In genomic region chr20:41064377-41064776, GRCh38 we compare ENCODE assay signal across 18 cellular contexts. TPM values are rescaled to one million over a fixed set of nuclear protein-coding genes. Genes with fewer than 3 reads are reported as not detected.
DNase-seq lines count a peak whose midpoint lies in the region; ATAC-seq, FAIRE-seq and TF ChIP-seq lines count a peak whose summit lies in the region.
"Had no signal": no experiment of that assay in that cellular context is flagged by ENCODE, and none has a peak within 500 bp of the region (broad histone marks: within the 10 kb centered on the region; RNA-seq: fewer than 3 reads in every experiment).

No MANE protein-coding gene starts in this region.

- peak; percentile 78 for FAIRE-seq in GM12891 (lab: Jason Lieb, UNC)

- peaks cover 60% of the 10 kb centered on the region for H4K20me1 ChIP-seq in Karpas-422 (ENCODE audit: insufficient read depth, low read depth, low read length)

- peaks cover 99% of the 10 kb centered on the region for H3K79me2 ChIP-seq in Karpas-422 (ENCODE audit: low read length)

- H3K36me3 ChIP-seq in Karpas-422 (ENCODE audit: insufficient read depth, low read length), result peaks cover 72% of the 10 kb centered on the region
- peaks cover 19% of the 10 kb centered on the region for H3K36me3 ChIP-seq in suprapubic skin
- H3K36me3 ChIP-seq: breast epithelium had no signal

- WGBS in suprapubic skin, result 92% methylated on average over 1 of the region's 1 CpG

- TF ChIP-seq EP300 in suprapubic skin (IDR thresholded peaks at IDR 0.05), result no peak

- H3K9me3 ChIP-seq in Karpas-422 (ENCODE audit: low read length) (no peaks in the 10 kb centered on the region), suprapubic skin (no peaks in the 10 kb centered on the region)
- H3K9me3 ChIP-seq: BLaER1, breast epithelium, neutrophil, SJSA1 had no signal

- H2AFZ ChIP-seq in Karpas-422 (ENCODE audit: low read length), result no peak overlapping the region

- TF ChIP-seq POLR2A in GM12891 (IDR thresholded peaks at IDR 0.05; ENCODE audit: low read depth, low read length) (no peak), suprapubic skin (IDR thresholded peaks at IDR 0.05) (no peak)

- H3K9ac ChIP-seq in Karpas-422 (ENCODE audit: low read length), result no peak overlapping the region
- H3K9ac ChIP-seq: BLaER1 had no signal

- H3K4me3 ChIP-seq in Karpas-422 (ENCODE audit: low read length), result no peak overlapping the region
- H3K4me3 ChIP-seq in suprapubic skin, result no peak overlapping the region
- H3K4me3 ChIP-seq: BLaER1, breast epithelium, SJSA1 had no signal

- H3K27ac ChIP-seq in Karpas-422 (ENCODE audit: low read length), result peak overlapping the region; percentile 67
- no peak overlapping the region for H3K27ac ChIP-seq in suprapubic skin
- H3K27ac ChIP-seq: BLaER1, breast epithelium, neutrophil, SJSA1 had no signal

- H3K27me3 ChIP-seq in Karpas-422 (ENCODE audit: low read length), result no peaks in the 10 kb centered on the region
- no peaks in the 10 kb centered on the region for H3K27me3 ChIP-seq in suprapubic skin
- H3K27me3 ChIP-seq: BLaER1, breast epithelium, neutrophil, SJSA1 had no signal

- DNase-seq in GM12891 (ENCODE audit: insufficient read length, low spot score) (no peak), Karpas-422 (no peak), COR-L47 (lab: John Stamatoyannopoulos, UW) (no peak), hippocampal formation (lab: John Stamatoyannopoulos, UW) (no peak), suprapubic skin (ENCODE audit: low spot score in 2 of 2) (no peak)
- DNase-seq in stimulated activated CD4-positive, alpha-beta T cell treated with anti-CD3 and anti-CD28 coated beads, Interleukin-1b, Interleukin-23, amount 100 ng/mL, for 48 hours, result no peak
- DNase-seq: activated CD4-positive, CD25-positive, alpha-beta regulatory T cell; GDM1; GOT3; NCI-H1417 treated with DMSO at 0.1 percent for 48 hours; NCI-H69; stimulated activated CD4-positive, alpha-beta T cell treated with anti-CD3 and anti-CD28 coated beads, Interleukin-12 subunit alpha, Interleukin-12 subunit beta, amount 100 ng/mL, for 4 hours had no signal

- H3K4me1 ChIP-seq in Karpas-422 (ENCODE audit: low read length), result peaks cover 87% of the 10 kb centered on the region
- H3K4me1 ChIP-seq in suprapubic skin, result no peaks in the 10 kb centered on the region
- H3K4me1 ChIP-seq: BLaER1, breast epithelium, SJSA1 had no signal

- H3K4me2 ChIP-seq in Karpas-422 (ENCODE audit: low read depth, low read length, poor library complexity, severe bottlenecking), result peak overlapping the region; percentile 31
- H3K4me2 ChIP-seq: BLaER1 had no signal

- no peaks in the 10 kb centered on the region for H3K9me2 ChIP-seq in Karpas-422 (replicated peaks; ENCODE audit: insufficient read depth, low read length)

- no peak for TF ChIP-seq CTCF in suprapubic skin (IDR thresholded peaks at IDR 0.05)

- ATAC-seq in GM19351 (IDR thresholded peaks at IDR 0.05; ENCODE audit: unreplicated experiment) (peak; percentile 85), HG02852 (IDR thresholded peaks at IDR 0.05; ENCODE audit: unreplicated experiment) (peak; percentile 80)

TF ChIP-seq in GM12891, 5 proteins besides CTCF, POLR2A, EP300 and RAD21:
- no peak for TF ChIP-seq PAX5 (IDR thresholded peaks at IDR 0.05; ENCODE audit: insufficient read depth, low read length, severe bottlenecking)
- no peak for TF ChIP-seq POU2F2 (IDR thresholded peaks at IDR 0.05; ENCODE audit: low read depth, low read length)
- TF ChIP-seq SPI1 (IDR thresholded peaks at IDR 0.05; ENCODE audit: low read depth, low read length), result peak; percentile 88

RNA-seq across cellular contexts. Expression of gene TOP1, which starts 35.8 kb away (rescaled TPM):
- polyA plus RNA-seq in GM12891 (2012; ENCODE audit: low read depth, missing spikeins), result 67.2 TPM
- total RNA-seq in Karpas-422 (2014; rRNA removed; shearing (Covaris generic); ENCODE audit: low replicate concordance), result 89.5 and 101 TPM in 2 replicates
- total RNA-seq in suprapubic skin, result 10 to 100 TPM; 25.8 to 32.6 (median 32.0) TPM
